ENCODE assay signal across 31 cellular contexts in the genomic region with DNA sequence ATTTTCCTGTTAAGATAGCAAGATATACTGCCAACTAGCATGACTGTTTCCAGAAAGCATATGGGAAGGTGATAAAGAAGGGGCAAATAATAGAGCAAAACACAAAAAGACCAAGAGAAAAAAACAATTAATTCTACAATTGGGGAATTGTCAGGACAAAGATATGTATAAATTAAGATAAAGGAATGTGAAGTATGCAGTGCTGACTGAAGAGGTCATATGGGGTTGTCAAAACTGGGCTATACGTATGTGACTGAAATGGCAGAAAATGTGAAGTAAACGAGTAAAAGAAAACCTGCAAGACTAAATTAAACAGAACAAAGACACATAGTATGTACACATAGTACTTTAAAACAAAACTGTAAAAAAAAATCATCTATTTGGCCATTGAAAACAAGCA.
DNase-seq lines count a peak whose midpoint lies in the region; ATAC-seq and TF ChIP-seq lines count a peak whose summit lies in the region.
"Had no signal": no experiment of that assay in that cellular context is flagged by ENCODE, and none has a peak within 500 bp of the region (broad histone marks: within the 10 kb centered on the region; RNA-seq: fewer than 3 reads in every experiment).

No MANE protein-coding gene starts in this region.

- no peaks in the 10 kb centered on the region for H3K27me3 ChIP-seq in A673 (replicated peaks; ENCODE audit: insufficient read depth, low read depth, low read length, poor library complexity)
- H3K27me3 ChIP-seq: right atrium auricular region, spleen, upper lobe of right lung had no signal

- in situ Hi-C loops in Caki2 (cut with HindIII; ENCODE audit: low pct_unique_long_range_greater_than_20kb, low sequenced_read_pairs), result no loop called here

- H3K36me3 ChIP-seq in A673 (ENCODE audit: insufficient read depth, low read length, poor library complexity, severe bottlenecking), result no peaks in the 10 kb centered on the region
- H3K36me3 ChIP-seq: right atrium auricular region, upper lobe of right lung had no signal

- H3K4me3 Mint-ChIP-seq in chondrocyte (ENCODE audit: unreplicated experiment), result peak overlapping the region; percentile 47
- no peak overlapping the region for H3K4me3 Mint-ChIP-seq in activated CD4-positive, alpha-beta T cell treated with anti-CD3 and anti-CD28 coated beads for 36 hours
- H3K4me3 Mint-ChIP-seq: activated CD4-positive, alpha-beta memory T cell treated with anti-CD3 and anti-CD28 coated beads, Interleukin-2, amount 10 ng/mL, durations not matched to agents 7 days and 5 days; activated T-helper 17 cell treated with anti-CD3 and anti-CD28 coated beads, Interleukin-2, amount 50 U/mL, for 72 hours; dendritic cell treated with granulocyte-macrophage colony-stimulating factor and Interleukin-4, amounts not matched to agents 40 ng/mL and 50 ng/mL, for 4 days; naive thymus-derived CD8-positive, alpha-beta T cell; stimulated activated effector memory CD8-positive, alpha-beta T cell treated with anti-CD3 and anti-CD28 coated beads, Interleukin-12 subunit alpha, Interleukin-12 subunit beta, amount 100 ng/mL, for 72 hours; T-helper 1 cell treated with Interleukin-12 subunit alpha and Interleukin-12 subunit beta and Interleukin-4 antibody, amounts not matched to agents 30 μg/mL and 1 μg/mL, for 36 hours had no signal

- intact Hi-C loops in activated CD4-positive, alpha-beta T cell treated with anti-CD3 and anti-CD28 coated beads for 36 hours (cut with DNase I, micrococcal nuclease), result no loop called here
- intact Hi-C loops in A673 (cut with micrococcal nuclease; ENCODE audit: unreplicated experiment), result no loop called here

- H3K4me1 ChIP-seq in A673 (ENCODE audit: insufficient read depth, low read length, poor library complexity, severe bottlenecking), result peaks cover 9% of the 10 kb centered on the region
- H3K4me1 ChIP-seq: right atrium auricular region, spleen had no signal

- H3K36me3 Mint-ChIP-seq in chondrocyte (ENCODE audit: low read depth), result no peaks in the 10 kb centered on the region
- H3K36me3 Mint-ChIP-seq in activated CD4-positive, alpha-beta T cell treated with anti-CD3 and anti-CD28 coated beads for 36 hours (ENCODE audit: low read depth), result peaks cover 4% of the 10 kb centered on the region
- H3K36me3 Mint-ChIP-seq: stimulated activated effector memory CD8-positive, alpha-beta T cell treated with anti-CD3 and anti-CD28 coated beads, Interleukin-12 subunit alpha, Interleukin-12 subunit beta, amount 100 ng/mL, for 72 hours had no signal

- no peak overlapping the region for H3K27ac ChIP-seq in A673 (ENCODE audit: low read depth, low read length, poor library complexity, severe bottlenecking)
- H3K27ac ChIP-seq: C4-2B, right atrium auricular region, spleen, upper lobe of right lung had no signal

- TF ChIP-seq CTCF in chondrocyte (IDR thresholded peaks at IDR 0.05) (no peak), A673 (conservative IDR thresholded peaks at IDR 0.05; ENCODE audit: low read depth, low read length) (no peak)

- POLR2A ChIA-PET in activated CD4-positive, alpha-beta T cell treated with anti-CD3 and anti-CD28 coated beads for 36 hours (lab: Charles Lee), result no interaction called here
- POLR2A ChIA-PET in A673 (lab: Charles Lee; ENCODE audit: low non-redundant PET), result no interaction called here

- BruUV-seq in A673 (replicated peaks; lab: Mats Ljungman, UMichigan), result no TSS peak

- H3K4me3 ChIP-seq in A673 (ENCODE audit: low read depth, low read length, poor library complexity, severe bottlenecking), result no peak overlapping the region
- H3K4me3 ChIP-seq: right atrium auricular region, spleen, upper lobe of right lung had no signal

- H3K27me3 Mint-ChIP-seq in chondrocyte (ENCODE audit: low read depth), result no peaks in the 10 kb centered on the region
- no peaks in the 10 kb centered on the region for H3K27me3 Mint-ChIP-seq in activated CD4-positive, alpha-beta T cell treated with anti-CD3 and anti-CD28 coated beads for 36 hours
- H3K27me3 Mint-ChIP-seq: activated CD4-positive, alpha-beta memory T cell treated with anti-CD3 and anti-CD28 coated beads, Interleukin-2, amount 10 ng/mL, durations not matched to agents 7 days and 5 days; activated T-helper 17 cell treated with anti-CD3 and anti-CD28 coated beads, Interleukin-2, amount 50 U/mL, for 72 hours; dendritic cell treated with granulocyte-macrophage colony-stimulating factor and Interleukin-4, amounts not matched to agents 40 ng/mL and 50 ng/mL, for 4 days; naive thymus-derived CD8-positive, alpha-beta T cell had no signal

- no peaks in the 10 kb centered on the region for H3K9me3 ChIP-seq in A673 (ENCODE audit: low read depth, low read length, poor library complexity, severe bottlenecking)
- H3K9me3 ChIP-seq: right atrium auricular region, spleen, upper lobe of right lung had no signal

- H3K27ac Mint-ChIP-seq in chondrocyte (ENCODE audit: unreplicated experiment), result peak overlapping the region; percentile 92
- H3K27ac Mint-ChIP-seq in activated CD4-positive, alpha-beta T cell treated with anti-CD3 and anti-CD28 coated beads for 36 hours, result no peak overlapping the region
- H3K27ac Mint-ChIP-seq: activated CD4-positive, alpha-beta memory T cell treated with anti-CD3 and anti-CD28 coated beads, Interleukin-2, amount 10 ng/mL, durations not matched to agents 7 days and 5 days; activated T-helper 17 cell treated with anti-CD3 and anti-CD28 coated beads, Interleukin-2, amount 50 U/mL, for 72 hours; dendritic cell treated with granulocyte-macrophage colony-stimulating factor and Interleukin-4, amounts not matched to agents 40 ng/mL and 50 ng/mL, for 4 days; naive thymus-derived CD8-positive, alpha-beta T cell; stimulated activated effector memory CD8-positive, alpha-beta T cell treated with anti-CD3 and anti-CD28 coated beads, Interleukin-12 subunit alpha, Interleukin-12 subunit beta, amount 100 ng/mL, for 72 hours; T-helper 1 cell treated with Interleukin-12 subunit alpha and Interleukin-12 subunit beta and Interleukin-4 antibody, amounts not matched to agents 30 μg/mL and 1 μg/mL, for 36 hours had no signal

- CTCF ChIA-PET in activated CD4-positive, alpha-beta T cell treated with anti-CD3 and anti-CD28 coated beads for 36 hours (lab: Charles Lee), result interaction anchor here (0.6 to 0.7 kb wide), 2 partner anchors 684 to 1392 kb away, joined by 3 read pairs; no protein-coding TSS in a partner anchor
- CTCF ChIA-PET in A673 (lab: Charles Lee), result no interaction called here

- H3K4me1 Mint-ChIP-seq in chondrocyte (ENCODE audit: low read depth), result peaks cover 52% of the 10 kb centered on the region
- no peaks in the 10 kb centered on the region for H3K4me1 Mint-ChIP-seq in activated CD4-positive, alpha-beta T cell treated with anti-CD3 and anti-CD28 coated beads for 36 hours
- H3K4me1 Mint-ChIP-seq: activated CD4-positive, alpha-beta memory T cell treated with anti-CD3 and anti-CD28 coated beads, Interleukin-2, amount 10 ng/mL, durations not matched to agents 7 days and 5 days; activated T-helper 17 cell treated with anti-CD3 and anti-CD28 coated beads, Interleukin-2, amount 50 U/mL, for 72 hours; stimulated activated effector memory CD8-positive, alpha-beta T cell treated with anti-CD3 and anti-CD28 coated beads, Interleukin-12 subunit alpha, Interleukin-12 subunit beta, amount 100 ng/mL, for 72 hours had no signal

- DNase-seq in Caki2 (ENCODE audit: low read depth), result peak; percentile 35
- DNase-seq in HCEC 1CT, result peak; percentile 31
- DNase-seq in chondrocyte (ENCODE audit: low spot score), result no peak
- DNase-seq in kidney tubule cell (ENCODE audit: low spot score), result peak; percentile 41
- no peak for DNase-seq in activated CD4-positive, alpha-beta T cell treated with anti-CD3 and anti-CD28 coated beads for 36 hours
- DNase-seq in NCI-H524 (lab: John Stamatoyannopoulos, UW), result no peak
- DNase-seq in A673 (ENCODE audit: low spot score), result no peak
- DNase-seq in DMS53 treated with DMSO at 0.1 percent for 48 hours (lab: John Stamatoyannopoulos, UW; ENCODE audit: unreplicated experiment), result no peak
- DNase-seq: activated CD4-positive, alpha-beta memory T cell treated with anti-CD3 and anti-CD28 coated beads, Interleukin-2, amount 10 ng/mL, durations not matched to agents 7 days and 5 days; activated naive CD4-positive, alpha-beta T cell treated with anti-CD3 and anti-CD28 coated beads, Interleukin-2, amount 50 U/mL, for 16 hours; Calu3; DND-41; GOT3; left ventricle myocardium superior; midbrain; naive thymus-derived CD8-positive, alpha-beta T cell; NCI-H1048; NCI-H1694; NCI-H2171; NCI-H510A treated with DMSO at 0.1 percent for 48 hours; NK-92 treated with Interleukin-12 subunit alpha and Interleukin-12 subunit beta, amount 100 ng/mL, for 24 hours; SIG-M5; spleen; upper lobe of right lung had no signal

- no peaks in the 10 kb centered on the region for H3K9me3 Mint-ChIP-seq in chondrocyte (ENCODE audit: low read depth)
- no peaks in the 10 kb centered on the region for H3K9me3 Mint-ChIP-seq in activated CD4-positive, alpha-beta T cell treated with anti-CD3 and anti-CD28 coated beads for 36 hours (ENCODE audit: low read depth)
- H3K9me3 Mint-ChIP-seq: activated T-helper 17 cell treated with anti-CD3 and anti-CD28 coated beads, Interleukin-2, amount 50 U/mL, for 72 hours; dendritic cell treated with granulocyte-macrophage colony-stimulating factor and Interleukin-4, amounts not matched to agents 40 ng/mL and 50 ng/mL, for 4 days; stimulated activated effector memory CD8-positive, alpha-beta T cell treated with anti-CD3 and anti-CD28 coated beads, Interleukin-12 subunit alpha, Interleukin-12 subunit beta, amount 100 ng/mL, for 72 hours had no signal

- ATAC-seq in activated CD4-positive, alpha-beta T cell treated with anti-CD3 and anti-CD28 coated beads for 36 hours, result no peak
- ATAC-seq: activated CD4-positive, CD25-positive, alpha-beta regulatory T cell treated with anti-CD3 and anti-CD28 coated beads, Interleukin-2, amount 50 U/mL, for 24 hours; activated T-helper 17 cell treated with anti-CD3 and anti-CD28 coated beads, Interleukin-2, amount 50 U/mL, for 72 hours; left ventricle myocardium superior; naive thymus-derived CD8-positive, alpha-beta T cell; stimulated activated effector memory CD8-positive, alpha-beta T cell treated with anti-CD3 and anti-CD28 coated beads, Interleukin-12 subunit alpha, Interleukin-12 subunit beta, amount 100 ng/mL, for 72 hours; upper lobe of right lung had no signal

Comparison
In these comparisons a context has a peak if more than half of its experiments do, and no peak if none do; other contexts are left out.
1. DNase-seq: peak in Caki2 (single experiment), HCEC 1CT (single experiment) and kidney tubule cell (single experiment); none in chondrocyte (single experiment), activated CD4-positive, alpha-beta T cell treated with anti-CD3 and anti-CD28 coated beads for 36 hours (single experiment), NCI-H524 (0 of 2), A673 (single experiment) and DMS53 treated with DMSO at 0.1 percent for 48 hours (single experiment).